Comparison of ENCODE assay signal across 8 cellular contexts in the genomic region with DNA sequence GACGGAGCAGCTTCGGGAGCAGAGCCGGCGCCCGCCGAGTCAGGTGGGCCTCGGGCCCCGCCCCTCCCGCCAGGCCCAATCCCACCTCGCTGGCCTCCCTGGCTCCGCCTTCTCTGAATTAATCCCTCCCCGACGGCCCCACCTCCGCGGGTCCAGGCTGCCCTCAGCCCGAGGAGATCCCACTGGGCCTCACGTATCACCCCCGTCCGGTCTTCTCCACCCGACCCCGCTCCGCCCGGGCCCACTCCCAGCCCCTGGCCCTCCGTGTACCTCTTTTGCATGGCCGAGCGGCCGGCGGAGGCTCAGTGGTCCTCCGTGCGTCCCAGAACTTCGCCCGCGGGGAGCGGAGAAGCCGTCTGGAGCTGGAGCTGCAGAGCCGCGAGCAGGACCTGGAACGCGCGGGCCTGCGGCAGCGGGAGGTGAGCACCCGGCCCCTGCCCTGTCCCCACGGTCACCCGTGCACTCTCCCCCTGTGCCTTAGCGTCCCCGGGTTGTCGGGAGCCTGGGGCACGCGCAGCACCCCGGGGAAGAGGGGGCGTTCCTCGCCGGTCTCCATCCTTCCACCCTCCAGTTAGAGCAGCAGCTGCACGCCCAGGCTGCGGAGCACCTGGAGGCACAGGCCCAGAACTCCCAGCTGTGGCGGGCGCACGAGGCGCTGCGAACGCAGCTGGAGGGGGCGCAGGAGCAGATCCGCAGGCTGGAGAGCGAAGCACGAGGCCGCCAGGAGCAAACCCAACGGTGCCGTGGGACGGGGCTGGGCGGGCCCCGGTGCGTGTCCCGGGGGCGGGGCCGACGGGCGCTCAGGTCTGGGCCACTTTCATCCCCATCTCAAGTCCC. TPM values are rescaled to one million over a fixed set of nuclear protein-coding genes. Genes with fewer than 3 reads are reported as not detected.
DNase-seq lines count a peak whose midpoint lies in the region; ATAC-seq and TF ChIP-seq lines count a peak whose summit lies in the region.

No MANE protein-coding gene starts in this region.

- peaks cover 32% of the 10 kb centered on the region for H3K4me1 ChIP-seq in HUES64 (ENCODE audit: insufficient read depth, low read length)

- WGBS in HUES64, result 2% methylated on average over 75 of the region's 78 CpGs

- H3K4me1 Mint-ChIP-seq in T-cell, result peaks cover 23 to 51% (median 35%) of the 10 kb centered on the region in 3 donors

- no peak for TF ChIP-seq CTCF in brain microvascular endothelial cell (IDR thresholded peaks at IDR 0.05; ENCODE audit: low read depth, low read length, missing control alignments)

- POLR2A ChIA-PET in T-cell (lab: Charles Lee), result interaction anchor here in 1 of 2 donors (0.5 kb wide), 1 partner anchor 144 kb away, joined by 4 read pairs; no protein-coding TSS in a partner anchor

- no peaks in the 10 kb centered on the region for H3K36me3 ChIP-seq in HUES64 (ENCODE audit: insufficient read depth, low read length)
- H3K36me3 ChIP-seq in brain microvascular endothelial cell (replicated peaks), result peaks cover 2% of the 10 kb centered on the region

- peak overlapping the region; percentile 37 to 78 (median 44) for H3K4me3 Mint-ChIP-seq in T-cell

- H3K4me3 ChIP-seq in HUES64 (ENCODE audit: low read length) (peak overlapping the region; percentile 52), brain microvascular endothelial cell (ENCODE audit: low read depth, low read length) (peak overlapping the region; percentile 42), iPS-18c (ENCODE audit: insufficient read depth, low read depth, low read length) (peak overlapping the region; percentile 59)

- in situ Hi-C loops in brain microvascular endothelial cell (cut with HindIII; ENCODE audit: low pct_ligation_motif_present, low sequenced_read_pairs), result no loop called here

- H3K27me3 ChIP-seq in HUES64 (ENCODE audit: insufficient read depth, low read length) (peaks cover 68% of the 10 kb centered on the region), brain microvascular endothelial cell (replicated peaks) (no peaks in the 10 kb centered on the region)

- H3K9me3 ChIP-seq in HUES64 (ENCODE audit: insufficient read depth, low read depth, low read length), result no peaks in the 10 kb centered on the region
- peaks cover 5% of the 10 kb centered on the region for H3K9me3 ChIP-seq in iPS-18c (ENCODE audit: control insufficient read depth, insufficient read depth, low read length)

- peak; percentile 83 for DNase-seq in ELR (ENCODE audit: low read depth)
- DNase-seq in T-cell, result peak in 23 of 34 experiments; percentile 23 to 60 (median 44)
- DNase-seq in brain microvascular endothelial cell, result peak; percentile 51
- peak; percentile 52 for DNase-seq in stimulated activated CD4-positive, alpha-beta T cell treated with anti-CD3 and anti-CD28 coated beads, Interleukin-12 subunit alpha, Interleukin-12 subunit beta, amount 100 ng/mL, for 4 hours
- DNase-seq in COLO668 (lab: John Stamatoyannopoulos, UW; ENCODE audit: unreplicated experiment), result no peak
- DNase-seq in UCSD-AML1 (lab: John Stamatoyannopoulos, UW; ENCODE audit: unreplicated experiment), result no peak

- H3K9me3 Mint-ChIP-seq in T-cell, result no peaks in the 10 kb centered on the region

- no peak overlapping the region for H3K27ac Mint-ChIP-seq in T-cell

- peaks cover 9 to 37% of the 10 kb centered on the region in 2 donors for H3K27me3 Mint-ChIP-seq in T-cell

- peak; percentile 48 to 52 (median 49) for ATAC-seq in T-cell (replicated peaks in 1 of 4)

- H3K27ac ChIP-seq in HUES64 (ENCODE audit: low read depth, low read length), result no peak overlapping the region
- H3K27ac ChIP-seq in brain microvascular endothelial cell, result no peak overlapping the region

- peak overlapping the region; percentile 55; the same call in 1 of the 2 replicates for H3K9ac ChIP-seq in HUES64 (ENCODE audit: low read depth, low read length)

- no peaks in the 10 kb centered on the region for H3K36me3 Mint-ChIP-seq in T-cell

- CTCF ChIA-PET in T-cell (lab: Charles Lee), result no interaction called here

RNA-seq across cellular contexts. Expression of a gene that starts 2.2 kb away (rescaled TPM):
- 65.1 TPM for polyA plus RNA-seq in HUES64 (2013, experiment 1 of 2)
- 87.2 TPM for polyA plus RNA-seq in HUES64 (2013, experiment 2 of 2)
- total RNA-seq in T-cell, result 10 to 100 TPM; 14.9 to 28.2 (median 25.6) TPM

RNA-seq across cellular contexts. Expression of a gene that starts 2.8 kb away (rescaled TPM):
- polyA plus RNA-seq in HUES64 (2013, experiment 1 of 2), result 7.4 TPM
- polyA plus RNA-seq in HUES64 (2013, experiment 2 of 2), result 10.2 TPM
- total RNA-seq in T-cell, result 1 to 10 TPM; 1.4 to 2.9 (median 1.5) TPM

RNA-seq across cellular contexts. Expression of a gene that starts 11.8 kb away (rescaled TPM):
- 21.5 TPM for polyA plus RNA-seq in HUES64 (2013, experiment 1 of 2)
- polyA plus RNA-seq in HUES64 (2013, experiment 2 of 2), result 23.5 TPM
- total RNA-seq in T-cell, result 100 to 1,000 TPM; 172 to 212 (median 206) TPM

RNA-seq across cellular contexts. Expression of a gene that starts 11.8 kb away (rescaled TPM):
- polyA plus RNA-seq in HUES64 (2013, experiment 1 of 2), result 137 TPM
- 140 TPM for polyA plus RNA-seq in HUES64 (2013, experiment 2 of 2)
- 10 to 100 TPM; 34.2 to 73.9 (median 68.7) TPM for total RNA-seq in T-cell

RNA-seq across cellular contexts. Expression of a gene that starts 12.1 kb away (rescaled TPM):
- polyA plus RNA-seq in HUES64 (2013, experiment 1 of 2), result 46.6 TPM
- 46.0 TPM for polyA plus RNA-seq in HUES64 (2013, experiment 2 of 2)
- 1 to 10 TPM; 3.1 to 5.8 (median 4.4) TPM for total RNA-seq in T-cell

Comparison
In these comparisons a context has a peak if more than half of its experiments do, and no peak if none do; other contexts are left out.
1. DNase-seq: peak in ELR (single experiment), T-cell (23 of 34), brain microvascular endothelial cell (single experiment) and stimulated activated CD4-positive, alpha-beta T cell treated with anti-CD3 and anti-CD28 coated beads, Interleukin-12 subunit alpha, Interleukin-12 subunit beta, amount 100 ng/mL, for 4 hours (single experiment); none in COLO668 (single experiment) and UCSD-AML1 (single experiment).
2. Peak in every context shown above with its lines, with median percentiles within 50 percentile points of each other: H3K4me3 ChIP-seq.